ENCODE assay signal across 24 cellular contexts in genomic region chr9:119252671-119253299, GRCh38.
"Had no signal": no experiment of that assay in that cellular context is flagged by ENCODE, and none has a peak within 500 bp of the region (broad histone marks: within the 10 kb centered on the region; RNA-seq: fewer than 3 reads in every experiment).

No MANE protein-coding gene starts in this region.

- H3K27ac ChIP-seq: epithelial cell of prostate, heart left ventricle, left ventricle myocardium inferior, testis, vagina had no signal

- H3K4me1 Mint-ChIP-seq: activated CD4-positive, alpha-beta T cell treated with anti-CD3 and anti-CD28 coated beads, Interleukin-2, amount 10 ng/mL, durations not matched to agents 7 days and 5 days; activated CD8-positive, alpha-beta memory T cell treated with anti-CD3 and anti-CD28 coated beads, Interleukin-2, amount 10 ng/mL, durations not matched to agents 7 days and 5 days; activated naive CD4-positive, alpha-beta T cell treated with anti-CD3 and anti-CD28 coated beads, Interleukin-2, amount 10 ng/mL, durations not matched to agents 7 days and 5 days; memory B cell; naive B cell; stimulated activated naive B cell treated with anti-CD40 and anti-IgM and Interleukin-4, amounts not matched to agents 10 μg/mL and 1 μg/mL and 100 μg/mL, for 72 hours had no signal

- H3K36me3 Mint-ChIP-seq: activated CD8-positive, alpha-beta memory T cell treated with anti-CD3 and anti-CD28 coated beads, Interleukin-2, amount 10 ng/mL, durations not matched to agents 7 days and 5 days; activated naive CD4-positive, alpha-beta T cell treated with anti-CD3 and anti-CD28 coated beads, Interleukin-2, amount 10 ng/mL, durations not matched to agents 7 days and 5 days; memory B cell; naive B cell; stimulated activated naive B cell treated with anti-CD40 and anti-IgM and Interleukin-4, amounts not matched to agents 10 μg/mL and 1 μg/mL and 100 μg/mL, for 72 hours had no signal

- H3K27ac Mint-ChIP-seq: activated CD4-positive, alpha-beta T cell treated with anti-CD3 and anti-CD28 coated beads, Interleukin-2, amount 10 ng/mL, durations not matched to agents 7 days and 5 days; activated CD8-positive, alpha-beta memory T cell treated with anti-CD3 and anti-CD28 coated beads, Interleukin-2, amount 10 ng/mL, durations not matched to agents 7 days and 5 days; activated CD8-positive, alpha-beta T cell treated with anti-CD3 and anti-CD28 coated beads for 36 hours; activated naive CD4-positive, alpha-beta T cell treated with anti-CD3 and anti-CD28 coated beads, Interleukin-2, amount 10 ng/mL, durations not matched to agents 7 days and 5 days; memory B cell; naive B cell; progenitor cell of endocrine pancreas; stimulated activated naive B cell treated with anti-CD40 and anti-IgM and Interleukin-4, amounts not matched to agents 10 μg/mL and 1 μg/mL and 100 μg/mL, for 72 hours had no signal

- H3K4me3 Mint-ChIP-seq: activated CD4-positive, alpha-beta T cell treated with anti-CD3 and anti-CD28 coated beads, Interleukin-2, amount 10 ng/mL, durations not matched to agents 7 days and 5 days; activated CD8-positive, alpha-beta memory T cell treated with anti-CD3 and anti-CD28 coated beads, Interleukin-2, amount 10 ng/mL, durations not matched to agents 7 days and 5 days; activated CD8-positive, alpha-beta T cell treated with anti-CD3 and anti-CD28 coated beads for 36 hours; activated naive CD4-positive, alpha-beta T cell treated with anti-CD3 and anti-CD28 coated beads, Interleukin-2, amount 10 ng/mL, durations not matched to agents 7 days and 5 days; memory B cell; naive B cell; stimulated activated naive B cell treated with anti-CD40 and anti-IgM and Interleukin-4, amounts not matched to agents 10 μg/mL and 1 μg/mL and 100 μg/mL, for 72 hours had no signal

- H3K27me3 Mint-ChIP-seq: activated CD4-positive, alpha-beta T cell treated with anti-CD3 and anti-CD28 coated beads, Interleukin-2, amount 10 ng/mL, durations not matched to agents 7 days and 5 days; activated CD8-positive, alpha-beta memory T cell treated with anti-CD3 and anti-CD28 coated beads, Interleukin-2, amount 10 ng/mL, durations not matched to agents 7 days and 5 days; activated CD8-positive, alpha-beta T cell treated with anti-CD3 and anti-CD28 coated beads for 36 hours; activated naive CD4-positive, alpha-beta T cell treated with anti-CD3 and anti-CD28 coated beads, Interleukin-2, amount 10 ng/mL, durations not matched to agents 7 days and 5 days; naive B cell; stimulated activated naive B cell treated with anti-CD40 and anti-IgM and Interleukin-4, amounts not matched to agents 10 μg/mL and 1 μg/mL and 100 μg/mL, for 72 hours had no signal

- DNase-seq: activated CD4-positive, alpha-beta T cell treated with anti-CD3 and anti-CD28 coated beads, Interleukin-2, amount 10 ng/mL, durations not matched to agents 7 days and 5 days; activated CD8-positive, alpha-beta memory T cell treated with anti-CD3 and anti-CD28 coated beads, Interleukin-2, amount 10 ng/mL, durations not matched to agents 7 days and 5 days; activated CD8-positive, alpha-beta T cell treated with anti-CD3 and anti-CD28 coated beads for 36 hours; activated effector memory CD4-positive, alpha-beta T cell treated with anti-CD3 and anti-CD28 coated beads, Interleukin-2, amount 50 U/mL, for 16 hours; activated naive CD4-positive, alpha-beta T cell treated with anti-CD3 and anti-CD28 coated beads, Interleukin-2, amount 10 ng/mL, durations not matched to agents 7 days and 5 days; activated T-cell treated with anti-CD3 and anti-CD28 coated beads for 4 hours; amygdala; cortex of kidney; heart left ventricle; kidney glomerular epithelial cell; left ventricle myocardium inferior; mucosa of descending colon; naive B cell; stimulated activated CD4-positive, alpha-beta T cell treated with anti-CD3 and anti-CD28 coated beads, Interleukin-2, amount 100 ng/mL, for 48 hours; stimulated activated CD8-positive, alpha-beta memory T cell treated with anti-CD3 and anti-CD28 coated beads, Interleukin-4, amount 100 ng/mL, for 48 hours; stimulated activated naive B cell treated with anti-CD40 and anti-IgM and Interleukin-4, amounts not matched to agents 10 μg/mL and 1 μg/mL and 100 μg/mL, for 72 hours; T-helper 2 cell; testis; trophoblast cell had no signal

- H3K36me3 ChIP-seq: heart left ventricle, left ventricle myocardium inferior, vagina had no signal

- ATAC-seq: activated CD4-positive, CD25-positive, alpha-beta regulatory T cell treated with anti-CD3 and anti-CD28 coated beads, Interleukin-2, amount 50 U/mL, for 24 hours; activated CD8-positive, alpha-beta memory T cell treated with anti-CD3 and anti-CD28 coated beads, Interleukin-2, amount 10 ng/mL, durations not matched to agents 7 days and 5 days; activated CD8-positive, alpha-beta T cell treated with anti-CD3 and anti-CD28 coated beads for 36 hours; heart left ventricle; mucosa of descending colon; stimulated activated naive B cell treated with anti-CD40 and anti-IgM and Interleukin-4, amounts not matched to agents 10 μg/mL and 1 μg/mL and 100 μg/mL, for 72 hours had no signal

- H3K4me1 ChIP-seq: heart left ventricle, left ventricle myocardium inferior, testis, vagina had no signal

- H3K27me3 ChIP-seq: heart left ventricle, testis, vagina had no signal

- H3K9me3 Mint-ChIP-seq: activated CD4-positive, alpha-beta T cell treated with anti-CD3 and anti-CD28 coated beads, Interleukin-2, amount 10 ng/mL, durations not matched to agents 7 days and 5 days had no signal

- H3K4me3 ChIP-seq: heart left ventricle, left ventricle myocardium inferior, mucosa of descending colon, testis, vagina had no signal

- H3K9me3 ChIP-seq: heart left ventricle, left ventricle myocardium inferior, mucosa of descending colon, testis, vagina had no signal
